In the genomic region with DNA sequence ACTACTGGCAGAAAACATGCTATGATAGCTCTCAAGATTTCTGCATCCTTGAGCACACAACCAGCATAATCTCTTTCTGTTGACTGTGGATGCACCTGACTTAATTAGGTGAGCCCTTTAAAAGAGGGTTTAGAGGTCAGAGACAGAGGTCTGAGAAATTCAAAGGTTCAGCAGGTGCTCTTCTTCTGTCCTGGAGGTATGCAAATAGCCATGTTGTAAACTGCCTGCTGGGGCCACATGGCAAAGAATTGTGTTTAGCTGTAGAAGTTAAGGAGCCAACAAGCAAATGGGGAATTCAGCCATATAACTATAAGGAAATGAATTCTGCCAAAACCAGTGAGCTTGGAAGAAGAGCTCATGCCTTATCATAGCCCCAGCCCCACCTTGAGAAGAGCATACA, we compare ENCODE assay signal across 21 cellular contexts. TPM values are rescaled to one million over a fixed set of nuclear protein-coding genes. Genes with fewer than 3 reads are reported as not detected.
"Had no signal": no experiment of that assay in that cellular context is flagged by ENCODE, and none has a peak within 500 bp of the region (broad histone marks: within the 10 kb centered on the region; RNA-seq: fewer than 3 reads in every experiment).

No MANE protein-coding gene starts in this region.

- H3K27ac Mint-ChIP-seq: naive thymus-derived CD8-positive, alpha-beta T cell; stimulated activated effector memory CD8-positive, alpha-beta T cell treated with anti-CD3 and anti-CD28 coated beads, Interleukin-12 subunit alpha, Interleukin-12 subunit beta, amount 100 ng/mL, for 72 hours; type B pancreatic cell had no signal

- H3K4me3 ChIP-seq: gastrocnemius medialis, heart right ventricle, psoas muscle, right lobe of liver, suprapubic skin, thyroid gland had no signal

- H3K27me3 ChIP-seq: gastrocnemius medialis, heart right ventricle, neutrophil, right lobe of liver, suprapubic skin, thyroid gland had no signal

- H3K9me3 ChIP-seq: neutrophil, right lobe of liver, thyroid gland had no signal

- FAIRE-seq: urothelium cell line had no signal

- H3K4me1 ChIP-seq: gastrocnemius medialis, psoas muscle, right lobe of liver, suprapubic skin, thyroid gland had no signal

- H3K36me3 ChIP-seq: gastrocnemius medialis, heart right ventricle, neutrophil, right lobe of liver, suprapubic skin, thyroid gland had no signal

- H3K36me3 Mint-ChIP-seq: naive thymus-derived CD8-positive, alpha-beta T cell; stimulated activated effector memory CD8-positive, alpha-beta T cell treated with anti-CD3 and anti-CD28 coated beads, Interleukin-12 subunit alpha, Interleukin-12 subunit beta, amount 100 ng/mL, for 72 hours; type B pancreatic cell had no signal

- H3K4me1 Mint-ChIP-seq: naive thymus-derived CD8-positive, alpha-beta T cell; stimulated activated effector memory CD8-positive, alpha-beta T cell treated with anti-CD3 and anti-CD28 coated beads, Interleukin-12 subunit alpha, Interleukin-12 subunit beta, amount 100 ng/mL, for 72 hours had no signal

- H3K27ac ChIP-seq: gastrocnemius medialis, heart right ventricle, neutrophil, psoas muscle, right lobe of liver, suprapubic skin, thyroid gland had no signal

- H3K9me3 Mint-ChIP-seq: type B pancreatic cell had no signal

- H3K4me3 Mint-ChIP-seq: naive thymus-derived CD8-positive, alpha-beta T cell; stimulated activated effector memory CD8-positive, alpha-beta T cell treated with anti-CD3 and anti-CD28 coated beads, Interleukin-12 subunit alpha, Interleukin-12 subunit beta, amount 100 ng/mL, for 72 hours; type B pancreatic cell had no signal

- DNase-seq: effector CD8-positive, alpha-beta T cell; gastrocnemius medialis; heart right ventricle; hypothalamus; islet precursor cell; mammary epithelial cell; naive thymus-derived CD8-positive, alpha-beta T cell; psoas muscle; retina; right lobe of liver; stimulated activated CD4-positive, alpha-beta T cell treated with anti-CD3 and anti-CD28 coated beads, Interleukin-4, amount 100 ng/mL, for 1 hour; stimulated activated CD8-positive, alpha-beta memory T cell treated with anti-CD3 and anti-CD28 coated beads, Interleukin-4, amount 100 ng/mL, for 48 hours; stimulated activated naive CD8-positive, alpha-beta T cell treated with anti-CD3 and anti-CD28 coated beads, Interleukin-15, Interleukin-2, amounts not matched to agents 100 U/mL and 50 U/mL, for 24 hours; thyroid gland had no signal

RNA-seq across cellular contexts. Expression of gene DCLK1, which starts 11.6 kb away (rescaled TPM):
- total RNA-seq: left lobe of liver; mononuclear cell; naive thymus-derived CD8-positive, alpha-beta T cell had no signal
- polyA plus RNA-seq: naive thymus-derived CD8-positive, alpha-beta T cell had no signal
